In genomic region chr3:56724580-56725142, GRCh38 we compare ENCODE assay signal across 15 cellular contexts. TPM values are rescaled to one million over a fixed set of nuclear protein-coding genes. Genes with fewer than 3 reads are reported as not detected.
DNase-seq lines count a peak whose midpoint lies in the region; ATAC-seq, FAIRE-seq and TF ChIP-seq lines count a peak whose summit lies in the region.
"Had no signal": no experiment of that assay in that cellular context is flagged by ENCODE, and none has a peak within 500 bp of the region (broad histone marks: within the 10 kb centered on the region; RNA-seq: fewer than 3 reads in every experiment).

No MANE protein-coding gene starts in this region.

- H3K4me1 ChIP-seq in astrocyte (ENCODE audit: insufficient read depth, low read length) (no peaks in the 10 kb centered on the region), spleen (peaks cover 0 to 28% (median 8%) of the 10 kb centered on the region in 6 donors)
- H3K4me1 ChIP-seq: left lung, transverse colon had no signal

- no peaks in the 10 kb centered on the region for H3K9me3 ChIP-seq in astrocyte (ENCODE audit: insufficient read depth, low read depth, low read length)
- H3K9me3 ChIP-seq in spleen: no peaks in the 10 kb centered on the region
- H3K9me3 ChIP-seq: body of pancreas, left lung, transverse colon had no signal

- no peak for TF ChIP-seq POLR2A in spleen (IDR thresholded peaks at IDR 0.05)

- peak; percentile 3 for ATAC-seq in HG03442 (IDR thresholded peaks at IDR 0.05; ENCODE audit: unreplicated experiment)
- no peak for ATAC-seq in HG03159 (IDR thresholded peaks at IDR 0.05; ENCODE audit: unreplicated experiment)
- ATAC-seq in GM21423 (IDR thresholded peaks at IDR 0.05; ENCODE audit: unreplicated experiment): no peak
- ATAC-seq: body of pancreas, Panc1 had no signal

- H3K27ac ChIP-seq in astrocyte (ENCODE audit: low read depth, low read length) (no peak overlapping the region), spleen (peak overlapping the region in 6 of 8 donors; percentile 32 to 74 (median 62))
- H3K27ac ChIP-seq: body of pancreas, left lung had no signal

- H3K27me3 ChIP-seq in astrocyte (ENCODE audit: insufficient read depth, low read length): no peaks in the 10 kb centered on the region
- H3K27me3 ChIP-seq in spleen (replicated peaks in 1 of 7): no peaks in the 10 kb centered on the region
- H3K27me3 ChIP-seq: body of pancreas, left lung, transverse colon had no signal

- H3K79me2 ChIP-seq in astrocyte (ENCODE audit: insufficient read depth, low read length): no peaks in the 10 kb centered on the region

- peak overlapping the region; percentile 92 for H3K27ac Mint-ChIP-seq in T-helper 2 cell treated with Interferon-gamma antibody and Interleukin-4, amounts not matched to agents 5 μg/mL and 100 μg/mL, for 36 hours
- no peak overlapping the region for H3K27ac Mint-ChIP-seq in astrocyte (ENCODE audit: unreplicated experiment)

- TF ChIP-seq CTCF in astrocyte (IDR thresholded peaks at IDR 0.05; ENCODE audit: insufficient read depth, low read depth, low read length) (no peak), spleen (IDR thresholded peaks at IDR 0.05 in 8 of 11, conservative IDR thresholded peaks at IDR 0.05 in 3 of 11) (no peak)

- no peaks in the 10 kb centered on the region for H4K20me1 ChIP-seq in astrocyte (ENCODE audit: insufficient read depth, low read length)

- H3K9ac ChIP-seq in astrocyte (ENCODE audit: low read length): no peak overlapping the region

- no peak for DNase-seq in T-helper 2 cell treated with Interferon-gamma antibody and Interleukin-4, amounts not matched to agents 5 μg/mL and 100 μg/mL, for 36 hours (ENCODE audit: low spot score)
- DNase-seq in T-helper 2 cell: no peak
- DNase-seq in astrocyte (ENCODE audit: low read depth): peak; percentile 6
- DNase-seq in spleen: no peak
- no peak for DNase-seq in NAMALWA (ENCODE audit: low spot score)
- DNase-seq: DMS 273 treated with DMSO at 0.1 percent for 48 hours, glutamatergic neuron, left lung had no signal

- no peak for FAIRE-seq in astrocyte (lab: Jason Lieb, UNC)

- no peak overlapping the region for H3K4me3 ChIP-seq in astrocyte (ENCODE audit: insufficient read depth, low read depth, low read length)
- no peak overlapping the region for H3K4me3 ChIP-seq in spleen
- H3K4me3 ChIP-seq: body of pancreas, left lung, skin epidermis, transverse colon had no signal

- H3K27me3 Mint-ChIP-seq in T-helper 2 cell treated with Interferon-gamma antibody and Interleukin-4, amounts not matched to agents 5 μg/mL and 100 μg/mL, for 36 hours (ENCODE audit: low read depth): no peaks in the 10 kb centered on the region
- no peaks in the 10 kb centered on the region for H3K27me3 Mint-ChIP-seq in astrocyte (ENCODE audit: low read depth, unreplicated experiment)

- H3K36me3 Mint-ChIP-seq in T-helper 2 cell treated with Interferon-gamma antibody and Interleukin-4, amounts not matched to agents 5 μg/mL and 100 μg/mL, for 36 hours (ENCODE audit: low read depth): peaks cover 80% of the 10 kb centered on the region
- H3K36me3 Mint-ChIP-seq in astrocyte (ENCODE audit: low read depth, unreplicated experiment): peaks cover 26% of the 10 kb centered on the region

- H3K4me1 Mint-ChIP-seq in T-helper 2 cell treated with Interferon-gamma antibody and Interleukin-4, amounts not matched to agents 5 μg/mL and 100 μg/mL, for 36 hours (ENCODE audit: low read depth): peaks cover 41% of the 10 kb centered on the region
- peaks cover 13% of the 10 kb centered on the region for H3K4me1 Mint-ChIP-seq in astrocyte (ENCODE audit: low read depth, unreplicated experiment)

- H3K36me3 ChIP-seq in astrocyte (ENCODE audit: insufficient read depth, low read length): peaks cover 2% of the 10 kb centered on the region
- H3K36me3 ChIP-seq in spleen: peaks cover 0 to 69% (median 38%) of the 10 kb centered on the region in 6 donors

- H3K4me2 ChIP-seq in astrocyte (ENCODE audit: low read length): no peak overlapping the region

- H3K9me3 Mint-ChIP-seq in T-helper 2 cell treated with Interferon-gamma antibody and Interleukin-4, amounts not matched to agents 5 μg/mL and 100 μg/mL, for 36 hours: peaks cover 5% of the 10 kb centered on the region
- peaks cover 2% of the 10 kb centered on the region for H3K9me3 Mint-ChIP-seq in astrocyte (ENCODE audit: unreplicated experiment)

- WGBS in spleen, 5 donors: 89 to 97% (median 93%) methylated on average over 3 of the region's 3 CpGs

- intact Hi-C loops in spleen (cut with DNase I; ENCODE audit: low total_unique reads): no loop called here

- peak overlapping the region; percentile 83 for H3K4me3 Mint-ChIP-seq in T-helper 2 cell treated with Interferon-gamma antibody and Interleukin-4, amounts not matched to agents 5 μg/mL and 100 μg/mL, for 36 hours
- peak overlapping the region; percentile 16 for H3K4me3 Mint-ChIP-seq in astrocyte (ENCODE audit: unreplicated experiment)

- no peak overlapping the region for H2AFZ ChIP-seq in astrocyte (ENCODE audit: low read depth, low read length)

RNA-seq across cellular contexts. Expression of gene TASOR, which starts 41.6 kb away (rescaled TPM):
- 42.0 and 47.2 TPM in 2 replicates for total RNA-seq in astrocyte
- 100 to 1,000 TPM in 3 of 7 donors, 10 to 100 TPM in 4; 70.0 to 123 (median 89.3) TPM for total RNA-seq in spleen
- 10 to 100 TPM; 27.6 to 32.9 (median 30.6) TPM for polyA plus RNA-seq in spleen
